Comparison of ENCODE assay signal across 16 cellular contexts in genomic region chr5:24401767-24402166, GRCh38.
DNase-seq lines count a peak whose midpoint lies in the region; ATAC-seq and TF ChIP-seq lines count a peak whose summit lies in the region.
"Had no signal": no experiment of that assay in that cellular context is flagged by ENCODE, and none has a peak within 500 bp of the region (broad histone marks: within the 10 kb centered on the region; RNA-seq: fewer than 3 reads in every experiment).

No MANE protein-coding gene starts in this region.

- no peaks in the 10 kb centered on the region for H3K79me2 ChIP-seq in smooth muscle cell (ENCODE audit: low read depth)

- DNase-seq in DMS53 (lab: John Stamatoyannopoulos, UW) (peak; percentile 2), DMS53 treated with DMSO at 0.1 percent for 48 hours (lab: John Stamatoyannopoulos, UW; ENCODE audit: unreplicated experiment) (no peak), RPMI7951 (ENCODE audit: low read depth) (peak; percentile 11), epithelial cell of esophagus (ENCODE audit: low read depth) (peak; percentile 65), smooth muscle cell (lab: John Stamatoyannopoulos, UW; ENCODE audit: unreplicated experiment) (no peak), NCI-H510A (lab: John Stamatoyannopoulos, UW) (no peak)
- no peak for DNase-seq in activated CD4-positive, alpha-beta T cell treated with anti-CD3 and anti-CD28 coated beads, Interleukin-2, amount 50 U/mL, for 1 hour
- DNase-seq: activated CD8-positive, alpha-beta T cell treated with anti-CD3 and anti-CD28 coated beads, Interleukin-2, amount 10 ng/mL, durations not matched to agents 7 days and 5 days; activated naive CD8-positive, alpha-beta T cell treated with anti-CD3 and anti-CD28 coated beads, Interleukin-2, amount 50 U/mL, for 24 hours; kidney; NCI-H1417 treated with DMSO at 0.1 percent for 48 hours had no signal

- TF ChIP-seq CTCF in epithelial cell of esophagus (IDR thresholded peaks at IDR 0.05; ENCODE audit: insufficient read depth, low read depth, low read length, missing control alignments) (no peak), smooth muscle cell (IDR thresholded peaks at IDR 0.05; ENCODE audit: borderline replicate concordance, insufficient read depth, poor library complexity, severe bottlenecking) (no peak)

- WGBS in smooth muscle cell (ENCODE audit: low lambda C conversion rate) = 34% methylated on average over 3 of the region's 3 CpGs

- H3K27ac ChIP-seq in smooth muscle cell (ENCODE audit: low read depth) = peak overlapping the region; percentile 44
- H3K27ac ChIP-seq: 22Rv1, neutrophil had no signal

- no peak overlapping the region for H3K4me3 ChIP-seq in epithelial cell of esophagus (ENCODE audit: low read length)
- no peak overlapping the region for H3K4me3 ChIP-seq in smooth muscle cell
- H3K4me3 ChIP-seq: GM23338 had no signal

- H2AFZ ChIP-seq in smooth muscle cell (ENCODE audit: low read depth) = no peak overlapping the region
- H2AFZ ChIP-seq: GM23338 had no signal

- H3K9ac ChIP-seq in smooth muscle cell (ENCODE audit: low read depth) = no peak overlapping the region

- no peaks in the 10 kb centered on the region for H4K20me1 ChIP-seq in smooth muscle cell (ENCODE audit: low read depth)

- no peaks in the 10 kb centered on the region for H3K4me1 ChIP-seq in smooth muscle cell (ENCODE audit: low read depth)

- no peak overlapping the region for H3K4me2 ChIP-seq in smooth muscle cell
- H3K4me2 ChIP-seq: GM23338 had no signal

- H3F3A ChIP-seq in smooth muscle cell (ENCODE audit: low read depth) = no peaks in the 10 kb centered on the region

- no peak for ATAC-seq in GM19324 (IDR thresholded peaks at IDR 0.05; ENCODE audit: low FRiP score, unreplicated experiment)
- ATAC-seq: activated CD8-positive, alpha-beta T cell treated with anti-CD3 and anti-CD28 coated beads, Interleukin-2, amount 10 ng/mL, durations not matched to agents 7 days and 5 days; activated naive CD8-positive, alpha-beta T cell treated with anti-CD3 and anti-CD28 coated beads, Interleukin-2, amount 50 U/mL, for 24 hours; GM23338; SK-N-SH treated with all-trans-retinoic acid at 6 μM for 48 hours had no signal

- H3K9me3 ChIP-seq in smooth muscle cell (replicated peaks; ENCODE audit: low read depth) = no peaks in the 10 kb centered on the region
- H3K9me3 ChIP-seq: neutrophil had no signal

- H3K27me3 ChIP-seq in smooth muscle cell (ENCODE audit: low read depth) = no peaks in the 10 kb centered on the region
- H3K27me3 ChIP-seq: neutrophil had no signal

- H3K36me3 ChIP-seq in smooth muscle cell (ENCODE audit: low read depth) = no peaks in the 10 kb centered on the region
- H3K36me3 ChIP-seq: neutrophil had no signal

Comparison
In these comparisons a context has a peak if more than half of its experiments do, and no peak if none do; other contexts are left out.
1. DNase-seq: peak in DMS53 (single experiment), RPMI7951 (single experiment) and epithelial cell of esophagus (single experiment); none in DMS53 treated with DMSO at 0.1 percent for 48 hours (single experiment), smooth muscle cell (single experiment), activated CD4-positive, alpha-beta T cell treated with anti-CD3 and anti-CD28 coated beads, Interleukin-2, amount 50 U/mL, for 1 hour (single experiment) and NCI-H510A (single experiment).